17 cellular contexts compared by ENCODE assay signal in the genomic region with DNA sequence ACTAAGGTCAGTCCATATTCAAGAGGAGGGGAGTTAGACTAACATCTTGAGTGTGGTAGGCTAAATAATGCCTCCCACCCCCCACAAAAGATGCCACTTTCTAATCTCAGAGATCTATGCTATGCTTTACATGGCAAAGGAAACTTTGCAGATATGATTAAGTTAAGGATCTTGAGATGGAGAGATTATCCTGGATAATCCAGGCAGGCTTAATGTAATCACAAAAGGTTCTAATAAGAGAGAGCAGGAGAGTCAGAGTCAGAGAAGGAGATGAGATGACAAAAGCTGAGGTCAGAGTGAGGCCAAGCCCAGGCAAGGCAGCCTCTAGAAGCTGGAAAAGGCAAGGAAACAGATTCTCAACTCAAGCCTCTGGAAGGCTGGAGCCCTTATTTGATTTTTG.
DNase-seq lines count a peak whose midpoint lies in the region; TF ChIP-seq lines count a peak whose summit lies in the region.
"Had no signal": no experiment of that assay in that cellular context is flagged by ENCODE, and none has a peak within 500 bp of the region (broad histone marks: within the 10 kb centered on the region; RNA-seq: fewer than 3 reads in every experiment).

No MANE protein-coding gene starts in this region.

- H2AFZ ChIP-seq in OCI-LY1 (ENCODE audit: low read length), result peak overlapping the region; percentile 1; the same call in 1 of the 2 replicates
- H2AFZ ChIP-seq in hepatocyte, result no peak overlapping the region

- no peaks in the 10 kb centered on the region for H4K20me1 ChIP-seq in OCI-LY1 (ENCODE audit: insufficient read depth, low read length)
- H4K20me1 ChIP-seq in hepatocyte (ENCODE audit: insufficient read depth, poor library complexity, severe bottlenecking), result no peaks in the 10 kb centered on the region

- H3K18ac ChIP-seq in mesendoderm (ENCODE audit: low read length), result no peak overlapping the region

- H3K4me1 Mint-ChIP-seq in activated T-cell treated with anti-CD3 and anti-CD28 coated beads, Interleukin-2, amount 50 U/mL, for 24 hours (ENCODE audit: low read depth), result peaks cover 3% of the 10 kb centered on the region
- H3K4me1 Mint-ChIP-seq: CD8-positive, alpha-beta memory T cell; IgD-negative memory B cell had no signal

- H3K36me3 Mint-ChIP-seq in activated T-cell treated with anti-CD3 and anti-CD28 coated beads, Interleukin-2, amount 50 U/mL, for 24 hours (ENCODE audit: low read depth), result no peaks in the 10 kb centered on the region
- H3K36me3 Mint-ChIP-seq: CD4-positive, CD25-positive, alpha-beta regulatory T cell; CD8-positive, alpha-beta memory T cell had no signal

- no peaks in the 10 kb centered on the region for H3K27me3 Mint-ChIP-seq in activated T-cell treated with anti-CD3 and anti-CD28 coated beads, Interleukin-2, amount 50 U/mL, for 24 hours
- H3K27me3 Mint-ChIP-seq: CD4-positive, CD25-positive, alpha-beta regulatory T cell; CD8-positive, alpha-beta memory T cell; IgD-negative memory B cell had no signal

- no peak overlapping the region for H4K8ac ChIP-seq in mesendoderm (ENCODE audit: low read depth, low read length)

- H3K4ac ChIP-seq in mesendoderm (ENCODE audit: low read depth, low read length), result no peak overlapping the region

- no peak overlapping the region for H4K5ac ChIP-seq in mesendoderm (ENCODE audit: low read length)

- H3K4me3 Mint-ChIP-seq in activated T-cell treated with anti-CD3 and anti-CD28 coated beads, Interleukin-2, amount 50 U/mL, for 24 hours, result no peak overlapping the region
- H3K4me3 Mint-ChIP-seq: CD4-positive, CD25-positive, alpha-beta regulatory T cell; CD8-positive, alpha-beta memory T cell; H9; IgD-negative memory B cell had no signal

- no peak overlapping the region for H2BK5ac ChIP-seq in mesendoderm (ENCODE audit: low read length)

- no peak overlapping the region for H3K27ac Mint-ChIP-seq in activated T-cell treated with anti-CD3 and anti-CD28 coated beads, Interleukin-2, amount 50 U/mL, for 24 hours
- H3K27ac Mint-ChIP-seq: CD4-positive, CD25-positive, alpha-beta regulatory T cell; CD8-positive, alpha-beta memory T cell; H9; IgD-negative memory B cell had no signal

- no peak overlapping the region for H3K23ac ChIP-seq in mesendoderm (ENCODE audit: low read length)

- no peak overlapping the region for H2BK120ac ChIP-seq in mesendoderm (ENCODE audit: low read depth, low read length)

- no peak for TF ChIP-seq CTCF in OCI-LY1 (IDR thresholded peaks at IDR 0.05; ENCODE audit: low read length)
- no peak for TF ChIP-seq CTCF in hepatocyte (IDR thresholded peaks at IDR 0.05; ENCODE audit: poor library complexity)

- peak; percentile 35 for DNase-seq in NCI-H69 (lab: John Stamatoyannopoulos, UW)
- peak; percentile 13 for DNase-seq in mesendoderm
- no peak for DNase-seq in HuH-7.5 (ENCODE audit: low spot score)
- DNase-seq in hepatocyte (ENCODE audit: low spot score), result no peak
- no peak for DNase-seq in activated T-cell treated with anti-CD3 and anti-CD28 coated beads, Interleukin-2, amount 50 U/mL, for 24 hours
- DNase-seq: ACHN; BE2C; C1 segment of cervical spinal cord; CD4-positive, CD25-positive, alpha-beta regulatory T cell; CD8-positive, alpha-beta memory T cell; COR-L47; DMS153; DMS79; GDM1; H9 had no signal

- H3K9ac ChIP-seq in OCI-LY1 (ENCODE audit: low read length) (no peak overlapping the region), mesendoderm (ENCODE audit: low read length) (no peak overlapping the region)

- H2BK15ac ChIP-seq in mesendoderm (replicated peaks; ENCODE audit: low read depth), result no peak overlapping the region

- peaks cover 4% of the 10 kb centered on the region for H3K9me3 ChIP-seq in OCI-LY1 (ENCODE audit: low read length)
- H3K9me3 ChIP-seq in hepatocyte (ENCODE audit: low read depth), result no peaks in the 10 kb centered on the region
- H3K9me3 ChIP-seq: BE2C had no signal

- H3K36me3 ChIP-seq in OCI-LY1 (ENCODE audit: insufficient read depth, low read length) (no peaks in the 10 kb centered on the region), mesendoderm (ENCODE audit: control insufficient read depth, insufficient read depth, low read length) (no peaks in the 10 kb centered on the region), hepatocyte (replicated peaks; ENCODE audit: insufficient read depth, low read depth) (no peaks in the 10 kb centered on the region)
- H3K36me3 ChIP-seq: BE2C had no signal

- H2AK5ac ChIP-seq in mesendoderm (ENCODE audit: low read length), result no peak overlapping the region

- no peak overlapping the region for H3K56ac ChIP-seq in mesendoderm (ENCODE audit: low read length)

- no peaks in the 10 kb centered on the region for H3F3A ChIP-seq in OCI-LY1 (ENCODE audit: insufficient read depth, low read length)

- H3K4me1 ChIP-seq in OCI-LY1 (ENCODE audit: insufficient read depth, low read length, severe bottlenecking) (peaks cover 49% of the 10 kb centered on the region), mesendoderm (ENCODE audit: control insufficient read depth, low read depth, low read length) (peaks cover 2% of the 10 kb centered on the region), hepatocyte (ENCODE audit: insufficient read depth) (no peaks in the 10 kb centered on the region)
- H3K4me1 ChIP-seq: BE2C had no signal

- H3K4me2 ChIP-seq in OCI-LY1 (ENCODE audit: low read length) (no peak overlapping the region), mesendoderm (ENCODE audit: low read length) (no peak overlapping the region), hepatocyte (no peak overlapping the region)

- no peak overlapping the region for H3K27ac ChIP-seq in OCI-LY1 (ENCODE audit: low read depth, low read length, poor library complexity, severe bottlenecking)
- no peak overlapping the region for H3K27ac ChIP-seq in mesendoderm (ENCODE audit: low read depth, low read length)
- H3K27ac ChIP-seq in hepatocyte, result no peak overlapping the region

- H3K27me3 ChIP-seq in OCI-LY1 (ENCODE audit: insufficient read depth, low read length), result no peaks in the 10 kb centered on the region
- H3K27me3 ChIP-seq in mesendoderm (ENCODE audit: insufficient read depth, low read length, poor library complexity), result no peaks in the 10 kb centered on the region
- H3K27me3 ChIP-seq in hepatocyte, result no peaks in the 10 kb centered on the region
- H3K27me3 ChIP-seq: BE2C had no signal

- no peaks in the 10 kb centered on the region for H3K79me2 ChIP-seq in OCI-LY1 (ENCODE audit: insufficient read depth, low read length)
- H3K79me2 ChIP-seq in mesendoderm (ENCODE audit: control insufficient read depth, insufficient read depth, low read length), result no peaks in the 10 kb centered on the region
- H3K79me2 ChIP-seq in hepatocyte, result no peaks in the 10 kb centered on the region

- peaks cover 6% of the 10 kb centered on the region for H3K9me3 Mint-ChIP-seq in activated T-cell treated with anti-CD3 and anti-CD28 coated beads, Interleukin-2, amount 50 U/mL, for 24 hours
- H3K9me3 Mint-ChIP-seq: H9 had no signal

- no peaks in the 10 kb centered on the region for H3K79me1 ChIP-seq in mesendoderm (ENCODE audit: low read length)

- H3K9me2 ChIP-seq in OCI-LY1 (ENCODE audit: low read depth, low read length) (no peaks in the 10 kb centered on the region), hepatocyte (replicated peaks; ENCODE audit: insufficient read depth) (no peaks in the 10 kb centered on the region)

- H3K4me3 ChIP-seq in OCI-LY1 (ENCODE audit: low read depth, low read length, poor library complexity, severe bottlenecking), result no peak overlapping the region
- no peak overlapping the region for H3K4me3 ChIP-seq in mesendoderm (ENCODE audit: low read length)
- H3K4me3 ChIP-seq in hepatocyte, result no peak overlapping the region

Comparison
In these comparisons a context has a peak if more than half of its experiments do, and no peak if none do; other contexts are left out.
1. DNase-seq: peak in NCI-H69 (single experiment) and mesendoderm (single experiment); none in HuH-7.5 (single experiment), hepatocyte (single experiment) and activated T-cell treated with anti-CD3 and anti-CD28 coated beads, Interleukin-2, amount 50 U/mL, for 24 hours (single experiment).